8 cellular contexts compared by ENCODE assay signal in the genomic region with DNA sequence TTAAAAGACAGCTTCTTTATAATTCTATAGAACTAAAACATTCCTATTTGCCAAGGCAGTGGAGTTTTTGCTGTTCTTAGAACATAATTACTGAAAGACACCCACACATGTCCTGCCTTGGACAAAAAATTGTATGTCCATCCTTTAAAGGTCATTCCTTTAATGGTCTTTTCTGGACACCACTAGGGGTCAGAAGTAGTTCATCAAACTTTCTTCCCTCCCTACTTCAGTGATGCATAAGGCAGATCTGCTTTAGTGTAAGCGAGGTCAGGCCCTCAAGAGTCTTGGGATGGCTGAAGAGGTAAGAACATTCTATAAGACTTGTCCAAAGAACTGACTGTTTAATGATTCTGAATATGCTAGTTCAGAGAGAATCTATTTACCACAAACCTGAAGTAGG. TPM values are rescaled to one million over a fixed set of nuclear protein-coding genes. Genes with fewer than 3 reads are reported as not detected.
DNase-seq lines count a peak whose midpoint lies in the region; ATAC-seq and TF ChIP-seq lines count a peak whose summit lies in the region.

No MANE protein-coding gene starts in this region.

- no peak overlapping the region for H3K27ac ChIP-seq in Karpas-422 (ENCODE audit: low read length)

- no peaks in the 10 kb centered on the region for H3K9me3 ChIP-seq in Karpas-422 (ENCODE audit: low read length)

- no peaks in the 10 kb centered on the region for H4K20me1 ChIP-seq in Karpas-422 (ENCODE audit: insufficient read depth, low read depth, low read length)

- peak; percentile 63 for TF ChIP-seq CTCF in astrocyte of the spinal cord (IDR thresholded peaks at IDR 0.05; ENCODE audit: low read depth, low read length)

- no peak overlapping the region for H3K9ac ChIP-seq in Karpas-422 (ENCODE audit: low read length)

- no peaks in the 10 kb centered on the region for H3K9me2 ChIP-seq in Karpas-422 (replicated peaks; ENCODE audit: insufficient read depth, low read length)

- no peak overlapping the region for H3K4me2 ChIP-seq in Karpas-422 (ENCODE audit: low read depth, low read length, poor library complexity, severe bottlenecking)

- no peaks in the 10 kb centered on the region for H3K27me3 ChIP-seq in Karpas-422 (ENCODE audit: low read length)

- no peaks in the 10 kb centered on the region for H3K79me2 ChIP-seq in Karpas-422 (ENCODE audit: low read length)

- peak; percentile 44 for DNase-seq in Caki2 (ENCODE audit: low read depth)
- peak; percentile 66 for DNase-seq in Karpas-422
- peak; percentile 74 for DNase-seq in astrocyte of the spinal cord (ENCODE audit: low read depth, low spot score)
- DNase-seq in lung microvascular endothelial cell (ENCODE audit: low read depth in 2 of 2) = peak; percentile 52 to 75
- DNase-seq in stimulated activated CD4-positive, alpha-beta T cell treated with anti-CD3 and anti-CD28 coated beads, Interleukin-2, amount 100 ng/mL, for 48 hours = no peak
- DNase-seq in NCI-H446 treated with DMSO at 0.1 percent for 48 hours (lab: John Stamatoyannopoulos, UW) = no peak

- peak; percentile 88 for ATAC-seq in GM19351 (IDR thresholded peaks at IDR 0.05; ENCODE audit: unreplicated experiment)
- no peak for ATAC-seq in GM19397 (IDR thresholded peaks at IDR 0.05; ENCODE audit: unreplicated experiment)

- in situ Hi-C loops in Caki2 (cut with HindIII; ENCODE audit: low pct_unique_long_range_greater_than_20kb, low sequenced_read_pairs) = no loop called here
- in situ Hi-C loops in astrocyte of the spinal cord (cut with HindIII; ENCODE audit: low sequenced_read_pairs) = no loop called here

- H3K4me3 ChIP-seq in Karpas-422 (ENCODE audit: low read length) (no peak overlapping the region), astrocyte of the spinal cord (ENCODE audit: low read depth, low read length) (no peak overlapping the region)

- H2AFZ ChIP-seq in Karpas-422 (ENCODE audit: low read length) = no peak overlapping the region

- H3K4me1 ChIP-seq in Karpas-422 (ENCODE audit: low read length) = no peaks in the 10 kb centered on the region

- H3K36me3 ChIP-seq in Karpas-422 (ENCODE audit: insufficient read depth, low read length) = no peaks in the 10 kb centered on the region

RNA-seq across cellular contexts. Expression of a gene that starts 4.3 kb away (rescaled TPM):
- not detected in 2 replicates for total RNA-seq in Caki2 (2014; rRNA removed; shearing (Covaris generic); ENCODE audit: low replicate concordance)
- total RNA-seq in Karpas-422 (2014; rRNA removed; shearing (Covaris generic); ENCODE audit: low replicate concordance) = not detected in 2 replicates
- not detected in 2 replicates for total RNA-seq in lung microvascular endothelial cell

RNA-seq across cellular contexts. Expression of a gene that starts 22.1 kb away (rescaled TPM):
- total RNA-seq in Caki2 (2014; rRNA removed; shearing (Covaris generic); ENCODE audit: low replicate concordance) = not detected in 2 replicates
- not detected in 2 replicates for total RNA-seq in Karpas-422 (2014; rRNA removed; shearing (Covaris generic); ENCODE audit: low replicate concordance)
- not detected in 2 replicates for total RNA-seq in lung microvascular endothelial cell

RNA-seq across cellular contexts. Expression of a gene that starts 29.5 kb away (rescaled TPM):
- not detected in 2 replicates for total RNA-seq in Caki2 (2014; rRNA removed; shearing (Covaris generic); ENCODE audit: low replicate concordance)
- not detected in 2 replicates for total RNA-seq in Karpas-422 (2014; rRNA removed; shearing (Covaris generic); ENCODE audit: low replicate concordance)
- total RNA-seq in lung microvascular endothelial cell = not detected in 2 replicates

RNA-seq across cellular contexts. Expression of a gene that starts 44.9 kb away (rescaled TPM):
- total RNA-seq in Caki2 (2014; rRNA removed; shearing (Covaris generic); ENCODE audit: low replicate concordance) = not detected in 2 replicates
- not detected in 2 replicates for total RNA-seq in Karpas-422 (2014; rRNA removed; shearing (Covaris generic); ENCODE audit: low replicate concordance)
- total RNA-seq in lung microvascular endothelial cell = not detected in 2 replicates

RNA-seq across cellular contexts. Expression of a gene that starts 49.8 kb away (rescaled TPM):
- not detected in 2 replicates for total RNA-seq in Caki2 (2014; rRNA removed; shearing (Covaris generic); ENCODE audit: low replicate concordance)
- not detected in 2 replicates for total RNA-seq in Karpas-422 (2014; rRNA removed; shearing (Covaris generic); ENCODE audit: low replicate concordance)
- total RNA-seq in lung microvascular endothelial cell = not detected in 2 replicates

Comparison
In these comparisons a context has a peak if more than half of its experiments do, and no peak if none do; other contexts are left out.
1. DNase-seq: peak in Caki2 (single experiment), Karpas-422 (single experiment), astrocyte of the spinal cord (single experiment) and lung microvascular endothelial cell (2 of 2); none in stimulated activated CD4-positive, alpha-beta T cell treated with anti-CD3 and anti-CD28 coated beads, Interleukin-2, amount 100 ng/mL, for 48 hours (0 of 2) and NCI-H446 treated with DMSO at 0.1 percent for 48 hours (single experiment).